1 cellular context compared by ENCODE assay signal in genomic region chr6:38797391-38797790, GRCh38.
TF ChIP-seq lines count a peak whose summit lies in the region.

No MANE protein-coding gene starts in this region.

TF ChIP-seq in WTC11, 78 proteins besides CTCF, POLR2A, EP300 and RAD21 (continued from another document):
- TF ChIP-seq PREB (CRISPR knock-in tag; IDR thresholded peaks at IDR 0.05; ENCODE audit: borderline replicate concordance) (no peak), NFYB (CRISPR knock-in tag; conservative IDR thresholded peaks at IDR 0.05; ENCODE audit: low read depth) (no peak)
